8 cellular contexts compared by ENCODE assay signal in the genomic region with DNA sequence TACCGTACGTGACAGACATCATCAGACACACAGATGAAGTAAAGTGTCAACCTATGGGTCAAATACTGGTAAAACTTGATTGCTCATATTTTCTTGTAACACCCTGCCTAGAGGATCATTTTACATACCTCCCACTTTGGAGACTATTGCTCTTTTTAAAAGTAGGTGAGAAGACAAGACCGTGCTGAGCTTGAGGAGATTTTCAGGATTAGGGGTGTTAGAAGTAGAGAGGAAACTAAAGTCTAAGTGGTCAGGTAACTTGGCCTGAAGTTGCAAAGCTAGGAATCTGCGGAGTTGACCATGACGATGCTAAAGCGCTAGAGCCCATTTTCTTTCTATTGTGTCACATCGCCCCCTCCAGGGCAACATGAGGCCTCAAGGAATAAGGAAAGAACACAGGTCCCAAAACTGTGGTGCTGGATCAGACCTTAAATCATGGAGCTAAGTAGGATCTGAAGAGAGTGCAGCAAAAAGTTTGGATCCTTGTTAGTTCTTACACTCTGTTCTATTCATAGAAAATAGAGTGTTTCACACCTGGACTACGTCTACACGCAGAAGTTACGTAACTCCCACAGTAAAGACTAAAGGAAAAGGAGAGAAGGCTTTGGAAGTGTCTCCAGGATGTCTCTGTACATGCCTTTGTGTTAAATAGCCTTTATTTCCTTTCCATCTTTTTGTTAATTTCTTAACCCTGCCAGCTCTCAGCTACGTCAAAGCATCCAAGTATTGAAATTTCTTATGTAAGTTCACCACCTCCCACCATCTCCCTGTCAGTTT. TPM values are rescaled to one million over a fixed set of nuclear protein-coding genes. Genes with fewer than 3 reads are reported as not detected.
A peak's percentile ranks its signal among the peaks of the same experiment; 100 is the strongest.
DNase-seq lines count a peak whose midpoint lies in the region; ATAC-seq and TF ChIP-seq lines count a peak whose summit lies in the region.

No MANE protein-coding gene starts in this region.

- TF ChIP-seq RAD21 in IMR-90 (IDR thresholded peaks at IDR 0.05; ENCODE audit: low read length), result peak; percentile 90

- ATAC-seq in IMR-90 (ENCODE audit: low read depth), result peak; percentile 98
- ATAC-seq in foreskin keratinocyte, result peak; percentile 80
- no peak for ATAC-seq in HG03520 (IDR thresholded peaks at IDR 0.05; ENCODE audit: unreplicated experiment)

- no peak overlapping the region for H4K91ac ChIP-seq in IMR-90 (ENCODE audit: insufficient read depth, low read depth, low read length)

- no peak overlapping the region for H2BK120ac ChIP-seq in IMR-90 (ENCODE audit: low read depth, low read length)

- peak overlapping the region; percentile 14; the same call in 1 of the 2 replicates for H3K4me2 ChIP-seq in IMR-90 (ENCODE audit: low read depth, low read length)

- no peak overlapping the region for H2BK20ac ChIP-seq in IMR-90 (ENCODE audit: low read depth, low read length)

- no peak overlapping the region for H3K4me3 ChIP-seq in IMR-90 (ENCODE audit: insufficient read depth, low read depth, low read length)
- H3K4me3 ChIP-seq in WI38 (ENCODE audit: low read depth, low read length), result no peak overlapping the region

- H4K8ac ChIP-seq in IMR-90 (ENCODE audit: low read depth in 2 of 2, low read length in 2 of 2), result no peak overlapping the region

- H3K9me3 ChIP-seq in IMR-90 (ENCODE audit: control insufficient read depth, insufficient read depth, low read length), result no peaks in the 10 kb centered on the region

- WGBS in IMR-90 (ENCODE audit: extremely low coverage in 2 of 2, insufficient read length in 1 of 2), 2 experiments, result no CpG with 5 or more reads among the region's 11 CpGs

- H3K9ac ChIP-seq in IMR-90 (ENCODE audit: low read depth, low read length), result no peak overlapping the region

- H3K4ac ChIP-seq in IMR-90 (ENCODE audit: low read depth, low read length), result no peak overlapping the region

- intact Hi-C loops in IMR-90 (cut with micrococcal nuclease), result loop anchor here (1.0 to 10.0 kb wide), 6 partner anchors 57 to 360 kb away; partner anchors contain the start of gene DNMT3A

- peak; percentile 86 for TF ChIP-seq CTCF in IMR-90 (conservative IDR thresholded peaks at IDR 0.05; ENCODE audit: low read depth, low read length)
- peak; percentile 71 for TF ChIP-seq CTCF in WI38 (IDR thresholded peaks at IDR 0.05; ENCODE audit: low read depth, low read length)
- peak; percentile 89 for TF ChIP-seq CTCF in foreskin keratinocyte (conservative IDR thresholded peaks at IDR 0.05)

- no TSS peak for BruUV-seq in IMR-90 (replicated peaks; lab: Mats Ljungman, UMichigan)

- H2AK9ac ChIP-seq in IMR-90 (replicated peaks; ENCODE audit: low read depth, low read length, poor library complexity), result no peak overlapping the region

- H3K36me3 ChIP-seq in IMR-90 (ENCODE audit: control insufficient read depth, insufficient read depth, low read length), result no peaks in the 10 kb centered on the region

- DNase-seq in NCI-H2107 treated with DMSO at 0.1 percent for 48 hours (lab: John Stamatoyannopoulos, UW; ENCODE audit: unreplicated experiment) (peak; percentile 35), NCI-H2107 (lab: John Stamatoyannopoulos, UW) (no peak), IMR-90 (peak; percentile 74), foreskin keratinocyte (peak; percentile 57 to 75), nucleus accumbens (lab: John Stamatoyannopoulos, UW) (peak in 29 of 56 donors; percentile 6 to 68 (median 32)), NCI-H2029 treated with DMSO at 0.1 percent for 48 hours (lab: John Stamatoyannopoulos, UW) (no peak)

- H3K14ac ChIP-seq in IMR-90 (replicated peaks; ENCODE audit: low read depth, low read length), result no peak overlapping the region

- no peak overlapping the region for H2BK15ac ChIP-seq in IMR-90 (ENCODE audit: low read depth, low read length)

- H4K5ac ChIP-seq in IMR-90 (ENCODE audit: low read depth, low read length), result no peak overlapping the region

- in situ Hi-C loops in IMR-90 (cut with MboI; ENCODE audit: low sequenced_read_pairs), result no loop called here

- no peaks in the 10 kb centered on the region for H4K20me1 ChIP-seq in IMR-90 (ENCODE audit: insufficient read depth, low read length)

- POLR2A ChIA-PET in IMR-90 (lab: Charles Lee; ENCODE audit: unreplicated experiment), result no interaction called here

- H3K27me3 ChIP-seq in IMR-90 (ENCODE audit: control insufficient read depth, insufficient read depth, low read length), result no peaks in the 10 kb centered on the region; the same call in none of the 2 replicates
- H3K27me3 ChIP-seq in foreskin keratinocyte, result no peaks in the 10 kb centered on the region

- H3K18ac ChIP-seq in IMR-90 (ENCODE audit: low read depth, low read length), result no peak overlapping the region

- H3K4me1 ChIP-seq in IMR-90 (ENCODE audit: control insufficient read depth, insufficient read depth, low read length) (no peaks in the 10 kb centered on the region), foreskin keratinocyte (peaks cover 17% of the 10 kb centered on the region)

- H3K27ac ChIP-seq in IMR-90 (ENCODE audit: insufficient read depth, low read length) (no peak overlapping the region), foreskin keratinocyte (no peak overlapping the region)

- CTCF ChIA-PET in IMR-90 (lab: Yijun Ruan, JAX), result interaction anchor here (0.5 to 5.6 kb wide), 19 partner anchors 9 to 387 kb away, joined by 3 to 76 read pairs (median 4); partner anchors contain the start of gene DTNB

- H3K9me1 ChIP-seq in IMR-90 (ENCODE audit: insufficient read depth, low read length), result no peaks in the 10 kb centered on the region

- no peak overlapping the region for H3K23ac ChIP-seq in IMR-90 (ENCODE audit: low read depth, low read length)

- no peak overlapping the region for H3K56ac ChIP-seq in IMR-90 (ENCODE audit: extremely low read depth, insufficient read depth, low read length)

- 0 out of 2 replicates have a peak, but pooled peaks have one; percentile 24 for TF ChIP-seq POLR2A in IMR-90 (IDR thresholded peaks at IDR 0.05; ENCODE audit: low read depth, low read length)

- dilution Hi-C loops in IMR-90 (cut with HindIII; ENCODE audit: low sequenced_read_pairs, unreplicated experiment), result no loop called here

- no peaks in the 10 kb centered on the region for H3K79me1 ChIP-seq in IMR-90 (ENCODE audit: low read depth in 1 of 2, low read length in 2 of 2)

- H2AFZ ChIP-seq in IMR-90 (replicated peaks; ENCODE audit: low read length, poor library complexity), result no peak overlapping the region

- H2BK5ac ChIP-seq in IMR-90 (ENCODE audit: low read depth, low read length, poor library complexity, severe bottlenecking), result no peak overlapping the region

- H2AK5ac ChIP-seq in IMR-90 (ENCODE audit: low read depth, low read length), result no peak overlapping the region

TF ChIP-seq in IMR-90, 13 proteins besides CTCF, POLR2A, EP300 and RAD21:
- TF ChIP-seq, protein P1, sequence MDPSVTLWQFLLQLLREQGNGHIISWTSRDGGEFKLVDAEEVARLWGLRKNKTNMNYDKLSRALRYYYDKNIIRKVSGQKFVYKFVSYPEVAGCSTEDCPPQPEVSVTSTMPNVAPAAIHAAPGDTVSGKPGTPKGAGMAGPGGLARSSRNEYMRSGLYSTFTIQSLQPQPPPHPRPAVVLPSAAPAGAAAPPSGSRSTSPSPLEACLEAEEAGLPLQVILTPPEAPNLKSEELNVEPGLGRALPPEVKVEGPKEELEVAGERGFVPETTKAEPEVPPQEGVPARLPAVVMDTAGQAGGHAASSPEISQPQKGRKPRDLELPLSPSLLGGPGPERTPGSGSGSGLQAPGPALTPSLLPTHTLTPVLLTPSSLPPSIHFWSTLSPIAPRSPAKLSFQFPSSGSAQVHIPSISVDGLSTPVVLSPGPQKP (IDR thresholded peaks at IDR 0.05; ENCODE audit: borderline replicate concordance, low read depth, low read length), result no peak
- TF ChIP-seq, protein P2, sequence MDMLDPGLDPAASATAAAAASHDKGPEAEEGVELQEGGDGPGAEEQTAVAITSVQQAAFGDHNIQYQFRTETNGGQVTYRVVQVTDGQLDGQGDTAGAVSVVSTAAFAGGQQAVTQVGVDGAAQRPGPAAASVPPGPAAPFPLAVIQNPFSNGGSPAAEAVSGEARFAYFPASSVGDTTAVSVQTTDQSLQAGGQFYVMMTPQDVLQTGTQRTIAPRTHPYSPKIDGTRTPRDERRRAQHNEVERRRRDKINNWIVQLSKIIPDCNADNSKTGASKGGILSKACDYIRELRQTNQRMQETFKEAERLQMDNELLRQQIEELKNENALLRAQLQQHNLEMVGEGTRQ (IDR thresholded peaks at IDR 0.05; ENCODE audit: low read depth, low read length), result no peak
- TF ChIP-seq CEBPB (IDR thresholded peaks at IDR 0.05; ENCODE audit: low read depth, low read length), result peak; percentile 73
- TF ChIP-seq RFX5 (IDR thresholded peaks at IDR 0.05; ENCODE audit: low read depth, low read length), result no peak
- peak; percentile 79 for TF ChIP-seq SMC3 (IDR thresholded peaks at IDR 0.05; ENCODE audit: low read depth, low read length)
- TF ChIP-seq MAZ (IDR thresholded peaks at IDR 0.05; ENCODE audit: borderline replicate concordance, low read depth, low read length), result no peak
- TF ChIP-seq FOS (IDR thresholded peaks at IDR 0.05; ENCODE audit: low read depth, low read length), result no peak
- no peak for TF ChIP-seq CHD1 (IDR thresholded peaks at IDR 0.05; ENCODE audit: low read depth, low read length)
- TF ChIP-seq RCOR1 (IDR thresholded peaks at IDR 0.05; ENCODE audit: insufficient replicate concordance, low read length), result no peak
- no peak for TF ChIP-seq BHLHE40 (IDR thresholded peaks at IDR 0.05; ENCODE audit: low read depth, low read length)
- peak; percentile 71; the same call in 1 of the 2 replicates for TF ChIP-seq NFE2L2 (IDR thresholded peaks at IDR 0.05; ENCODE audit: low read depth, low read length)

RNA-seq across cellular contexts. Expression of gene DTNB, which starts 8.7 kb away (rescaled TPM):
- 3.6 and 3.8 TPM in 2 replicates for total RNA-seq in IMR-90 (2012; rRNA removed)
- 5.3 and 5.7 TPM in 2 replicates for polyA plus RNA-seq in IMR-90 (2012; rRNA removed)
- polyA plus RNA-seq in IMR-90 (2012; cell fraction: cytosol; rRNA removed), result 3.8 and 4.7 TPM in 2 replicates
- polyA plus RNA-seq in IMR-90 (2012; cell fraction: nucleus; rRNA removed; ENCODE audit: low replicate concordance), result 8.1 and 12.6 TPM in 2 replicates
- total RNA-seq in foreskin keratinocyte, result 20.3 and 23.3 TPM in 2 replicates
- polyA plus RNA-seq in foreskin keratinocyte, result 16.7 and 17.9 TPM in 2 replicates

Comparison
In these comparisons a context has a peak if more than half of its experiments do, and no peak if none do; other contexts are left out.
1. DNase-seq: peak in NCI-H2107 treated with DMSO at 0.1 percent for 48 hours (single experiment), IMR-90 (single experiment), foreskin keratinocyte (2 of 2) and nucleus accumbens (29 of 56); none in NCI-H2107 (single experiment) and NCI-H2029 treated with DMSO at 0.1 percent for 48 hours (single experiment).
2. Peak in every context shown above with its lines, with median percentiles within 50 percentile points of each other: CTCF ChIP-seq.